In genomic region chr2:28870146-28870891, GRCh38 we compare ENCODE assay signal across 8 cellular contexts. TPM values are rescaled to one million over a fixed set of nuclear protein-coding genes. Genes with fewer than 3 reads are reported as not detected.
DNase-seq lines count a peak whose midpoint lies in the region; ATAC-seq and TF ChIP-seq lines count a peak whose summit lies in the region.

Gene TRMT61B (minus strand): TSS chr2:28870309. CDS start chr2:28870277, 32 bp downstream.

- no peak within 1 kb of the TSS for H2BK5ac ChIP-seq in trophoblast cell (ENCODE audit: low read depth, low read length, poor library complexity)

- peak within 1 kb of the TSS; percentile 33 for H3K14ac ChIP-seq in trophoblast cell (ENCODE audit: low read length)

- peak within 1 kb of the TSS; percentile 29 for H4K91ac ChIP-seq in trophoblast cell (ENCODE audit: low read depth, low read length)

- in situ Hi-C loops in transverse colon (cut with MboI; ENCODE audit: low pct_ligation_motif_present in 1 of 4, low pct_unique_long_range_greater_than_20kb in 1 of 4, low sequenced_read_pairs in 3 of 4), result no loop called here

- H3K36me3 ChIP-seq in trophoblast cell (ENCODE audit: control insufficient read depth in 1 of 2, insufficient read depth in 2 of 2, low read length in 2 of 2), result no peaks in the 10 kb centered on the region
- H3K36me3 ChIP-seq in transverse colon, result no peaks in the 10 kb centered on the region

- no peak within 1 kb of the TSS for H2AK5ac ChIP-seq in trophoblast cell (ENCODE audit: low read length)

- peak; percentile 84 for ATAC-seq in HG02884 (IDR thresholded peaks at IDR 0.05; ENCODE audit: unreplicated experiment)

- peak within 1 kb of the TSS; percentile 57 for H4K12ac ChIP-seq in trophoblast cell (ENCODE audit: low read depth, low read length)

- no peak within 1 kb of the TSS for H3K23ac ChIP-seq in trophoblast cell (ENCODE audit: low read length)

- H4K8ac ChIP-seq in trophoblast cell (ENCODE audit: low read depth, low read length), result peak within 1 kb of the TSS; percentile 90

- no peak within 1 kb of the TSS for H3K27ac ChIP-seq in adipose tissue (ENCODE audit: low read depth, low read length)
- no peak within 1 kb of the TSS for H3K27ac ChIP-seq in trophoblast cell (ENCODE audit: low read depth, low read length)
- peak within 1 kb of the TSS; percentile 77 to 88 (median 82) for H3K27ac ChIP-seq in transverse colon

- no peaks in the 10 kb centered on the region for H3K9me3 ChIP-seq in trophoblast cell (ENCODE audit: insufficient read depth, low read depth, low read length)
- H3K9me3 ChIP-seq in transverse colon, result no peaks in the 10 kb centered on the region

- H2BK120ac ChIP-seq in trophoblast cell (ENCODE audit: insufficient read depth, low read length, poor library complexity), result no peak within 1 kb of the TSS

- H3K9ac ChIP-seq in trophoblast cell (ENCODE audit: low read length), result peak within 1 kb of the TSS; percentile 88

- peak within 1 kb of the TSS; percentile 75 for H2AFZ ChIP-seq in trophoblast cell (ENCODE audit: insufficient read depth, low read length, poor library complexity)

- peak; percentile 95 for TF ChIP-seq POLR2A in GM15510 (IDR thresholded peaks at IDR 0.05; ENCODE audit: borderline replicate concordance, extremely low read depth, insufficient read length)
- peak; percentile 83 for TF ChIP-seq POLR2A in transverse colon (IDR thresholded peaks at IDR 0.05)

- no peak within 1 kb of the TSS for H2BK12ac ChIP-seq in trophoblast cell (ENCODE audit: low read length)

- peak within 1 kb of the TSS; percentile 37 for H3K4ac ChIP-seq in trophoblast cell (ENCODE audit: low read depth, low read length)

- H3K27me3 ChIP-seq in trophoblast cell (ENCODE audit: insufficient read depth, low read length) (no peaks in the 10 kb centered on the region), transverse colon (no peaks in the 10 kb centered on the region)

- H3K4me3 ChIP-seq in trophoblast cell (ENCODE audit: low read depth, low read length) (peak within 1 kb of the TSS; percentile 95), transverse colon (peak within 1 kb of the TSS; percentile 66 to 93 (median 82))

- TF ChIP-seq CTCF in transverse colon (IDR thresholded peaks at IDR 0.05), result peak in 1 of 5 experiments; percentile 10

- peak within 1 kb of the TSS; percentile 26 for H3K18ac ChIP-seq in trophoblast cell (ENCODE audit: low read length)

- H3K79me2 ChIP-seq in trophoblast cell (ENCODE audit: control insufficient read depth, insufficient read depth, low read length, poor library complexity), result no peaks in the 10 kb centered on the region

- peak within 1 kb of the TSS; percentile 86 for H3K4me2 ChIP-seq in trophoblast cell (ENCODE audit: low read length)

- H3K4me1 ChIP-seq in trophoblast cell (ENCODE audit: control insufficient read depth in 1 of 2, insufficient read depth in 2 of 2, low read length in 2 of 2), result peaks cover 0 to 2% of the 10 kb centered on the region in 2 experiments
- peaks cover 14 to 34% (median 27%) of the 10 kb centered on the region in 4 donors for H3K4me1 ChIP-seq in transverse colon

- intact Hi-C loops in cardiac septum (cut with DNase I), result loop anchor here (1.0 kb wide), 1 partner anchor 24 kb away; the partner anchor contains the start of gene WDR43
- intact Hi-C loops in transverse colon (cut with DNase I; ENCODE audit: low total_unique reads), result no loop called here

- DNase-seq in NCI-H146 treated with DMSO at 0.1 percent for 48 hours (lab: John Stamatoyannopoulos, UW; ENCODE audit: unreplicated experiment) (peak; percentile 90), T-helper 1 cell (peak; percentile 90 to 96 (median 96)), cardiac septum (ENCODE audit: low spot score) (peak; percentile 97), trophoblast cell (peak; percentile 98 to 99), transverse colon (peak; percentile 97)

- H3K79me1 ChIP-seq in trophoblast cell (ENCODE audit: low read length), result no peaks in the 10 kb centered on the region

- TF ChIP-seq EP300 in transverse colon (IDR thresholded peaks at IDR 0.05; ENCODE audit: low read depth), result no peak

- WGBS in adipose tissue, 3 donors, result 0 to 1% (median 0%) methylated on average over 57 of the region's 57 CpGs
- no CpG with 5 or more reads among the region's 57 CpGs for WGBS in trophoblast cell (ENCODE audit: extremely low coverage, insufficient coverage, insufficient read length)
- WGBS in transverse colon (ENCODE audit: low coverage in 1 of 2), 2 donors, result 1% methylated on average over 45 of the region's 57 CpGs; no CpG with 5 or more reads in 1 of the 2 donors

RNA-seq across cellular contexts. Expression of gene TRMT61B, which starts in this region (rescaled TPM):
- 10 to 100 TPM in 2 of 3 donors, 1 to 10 TPM in 1; 5.0 to 21.5 (median 10.5) TPM for polyA plus RNA-seq in adipose tissue
- total RNA-seq in cardiac septum (18.2 TPM), transverse colon (1 to 10 TPM in 3 of 4 donors, not detected in 1; 1.4 to 7.0 (median 6.0) TPM)
- 11.9 and 12.6 TPM in 2 replicates for polyA plus RNA-seq in trophoblast cell (2013)

Comparison
In these comparisons a context has a peak if more than half of its experiments do, and no peak if none do; other contexts are left out.
1. H3K27ac ChIP-seq: peak in transverse colon (4 of 4); none in adipose tissue (single experiment) and trophoblast cell (single experiment).
2. Peak in every context shown above with its lines, with median percentiles within 50 percentile points of each other: DNase-seq.